Comparison of ENCODE assay signal across 8 cellular contexts in genomic region chr15:79004336-79004735, GRCh38.
A peak's percentile ranks its signal among the peaks of the same experiment; 100 is the strongest.
DNase-seq lines count a peak whose midpoint lies in the region; ATAC-seq and TF ChIP-seq lines count a peak whose summit lies in the region.

No MANE protein-coding gene starts in this region.

- no peaks in the 10 kb centered on the region for H3K9me3 Mint-ChIP-seq in T-helper 1 cell treated with Interleukin-12 subunit alpha and Interleukin-12 subunit beta and Interleukin-4 antibody, amounts not matched to agents 30 μg/mL and 1 μg/mL, for 36 hours

- peak overlapping the region; percentile 63 for H3K27ac Mint-ChIP-seq in T-helper 1 cell treated with Interleukin-12 subunit alpha and Interleukin-12 subunit beta and Interleukin-4 antibody, amounts not matched to agents 30 μg/mL and 1 μg/mL, for 36 hours

- no peak for TF ChIP-seq CTCF in GM12865 (IDR thresholded peaks at IDR 0.05; ENCODE audit: insufficient read depth, low read depth, low read length, missing control alignments)

- H3K4me3 Mint-ChIP-seq in T-helper 1 cell treated with Interleukin-12 subunit alpha and Interleukin-12 subunit beta and Interleukin-4 antibody, amounts not matched to agents 30 μg/mL and 1 μg/mL, for 36 hours = no peak overlapping the region

- peaks cover 8% of the 10 kb centered on the region for H3K4me1 Mint-ChIP-seq in T-helper 1 cell treated with Interleukin-12 subunit alpha and Interleukin-12 subunit beta and Interleukin-4 antibody, amounts not matched to agents 30 μg/mL and 1 μg/mL, for 36 hours (ENCODE audit: low read depth)

- ATAC-seq in GM21423 (IDR thresholded peaks at IDR 0.05; ENCODE audit: unreplicated experiment) (peak; percentile 88), HG03521 (IDR thresholded peaks at IDR 0.05; ENCODE audit: unreplicated experiment) (peak; percentile 68)

- peak overlapping the region; percentile 3; the same call in 1 of the 2 replicates for H3K4me3 ChIP-seq in GM12865 (ENCODE audit: low read depth, low read length)

- DNase-seq in GM12865 (ENCODE audit: low read depth) (peak; percentile 88), hepatic stellate cell (ENCODE audit: low spot score) (peak; percentile 78), COR-L47 (lab: John Stamatoyannopoulos, UW) (no peak), NCI-H82 treated with DMSO at 0.1 percent for 48 hours (lab: John Stamatoyannopoulos, UW; ENCODE audit: unreplicated experiment) (no peak), NK-92 (lab: John Stamatoyannopoulos, UW; ENCODE audit: unreplicated experiment) (no peak)

- no peaks in the 10 kb centered on the region for H3K27me3 Mint-ChIP-seq in T-helper 1 cell treated with Interleukin-12 subunit alpha and Interleukin-12 subunit beta and Interleukin-4 antibody, amounts not matched to agents 30 μg/mL and 1 μg/mL, for 36 hours (ENCODE audit: low read depth)

- H3K36me3 Mint-ChIP-seq in T-helper 1 cell treated with Interleukin-12 subunit alpha and Interleukin-12 subunit beta and Interleukin-4 antibody, amounts not matched to agents 30 μg/mL and 1 μg/mL, for 36 hours (ENCODE audit: low read depth) = no peaks in the 10 kb centered on the region

Comparison
In these comparisons a context has a peak if more than half of its experiments do, and no peak if none do; other contexts are left out.
1. DNase-seq: peak in GM12865 (single experiment) and hepatic stellate cell (single experiment); none in COR-L47 (single experiment), NCI-H82 treated with DMSO at 0.1 percent for 48 hours (single experiment) and NK-92 (single experiment).